ENCODE assay signal across 8 cellular contexts in genomic region chr1:9182784-9183257, GRCh38. TPM values are rescaled to one million over a fixed set of nuclear protein-coding genes. Genes with fewer than 3 reads are reported as not detected.
DNase-seq lines count a peak whose midpoint lies in the region; ATAC-seq and TF ChIP-seq lines count a peak whose summit lies in the region.

No MANE protein-coding gene starts in this region.

- H3K36me3 Mint-ChIP-seq in Calu3 (ENCODE audit: insufficient read depth, unreplicated experiment), result peaks cover 13% of the 10 kb centered on the region
- H3K36me3 Mint-ChIP-seq in IgD-negative memory B cell, result peaks cover 5% of the 10 kb centered on the region
- H3K36me3 Mint-ChIP-seq in neural crest cell (ENCODE audit: low read depth), result no peaks in the 10 kb centered on the region

- H3K9me3 Mint-ChIP-seq in Calu3 (ENCODE audit: low read depth, unreplicated experiment) (no peaks in the 10 kb centered on the region), IgD-negative memory B cell (peaks cover 0 to 4% (median 0%) of the 10 kb centered on the region in 3 donors), neural crest cell (no peaks in the 10 kb centered on the region)

- TF ChIP-seq CTCF in Calu3 (IDR thresholded peaks at IDR 0.05; ENCODE audit: unreplicated experiment) (no peak), epithelial cell of proximal tubule (conservative IDR thresholded peaks at IDR 0.05; ENCODE audit: low read depth, low read length) (no peak), neural crest cell (conservative IDR thresholded peaks at IDR 0.05) (no peak)

- intact Hi-C loops in Calu3 (cut with micrococcal nuclease; ENCODE audit: unreplicated experiment), result no loop called here

- CTCF ChIA-PET in Calu3 (lab: Charles Lee), result no interaction called here

- H3K4me3 Mint-ChIP-seq in Calu3 (ENCODE audit: low read depth, unreplicated experiment) (peak overlapping the region; percentile 72), IgD-negative memory B cell (peak overlapping the region; percentile 29 to 91 (median 82)), neural crest cell (peak overlapping the region; percentile 41)

- H3K4me1 Mint-ChIP-seq in Calu3 (ENCODE audit: low read depth, unreplicated experiment), result peaks cover 9% of the 10 kb centered on the region
- H3K4me1 Mint-ChIP-seq in IgD-negative memory B cell, result peaks cover 15 to 20% (median 19%) of the 10 kb centered on the region in 3 donors
- peaks cover 7% of the 10 kb centered on the region for H3K4me1 Mint-ChIP-seq in neural crest cell

- no peaks in the 10 kb centered on the region for H3K27me3 Mint-ChIP-seq in Calu3 (ENCODE audit: unreplicated experiment)
- H3K27me3 Mint-ChIP-seq in IgD-negative memory B cell, result peaks cover 21% of the 10 kb centered on the region
- H3K27me3 Mint-ChIP-seq in neural crest cell (ENCODE audit: low read depth), result peaks cover 53% of the 10 kb centered on the region

- no TSS peak for BruUV-seq in Calu3 (replicated peaks; lab: Mats Ljungman, UMichigan)

- peak overlapping the region; percentile 81 for H3K4me3 ChIP-seq in epithelial cell of proximal tubule (ENCODE audit: low read depth, low read length)

- no peak for ATAC-seq in HG03159 (IDR thresholded peaks at IDR 0.05; ENCODE audit: unreplicated experiment)

- H3K27ac Mint-ChIP-seq in Calu3 (ENCODE audit: unreplicated experiment), result no peak overlapping the region
- H3K27ac Mint-ChIP-seq in IgD-negative memory B cell, result no peak overlapping the region
- H3K27ac Mint-ChIP-seq in neural crest cell (ENCODE audit: unreplicated experiment), result no peak overlapping the region

- no peak for DNase-seq in Calu3
- no peak for DNase-seq in epithelial cell of proximal tubule (ENCODE audit: low read depth)
- DNase-seq in neural crest cell (ENCODE audit: low read depth, low spot score), result no peak
- DNase-seq in SHP77 (lab: John Stamatoyannopoulos, UW), result no peak
- DNase-seq in cortex of kidney (lab: John Stamatoyannopoulos, UW), result no peak
- DNase-seq in pons (ENCODE audit: low spot score), result no peak

RNA-seq across cellular contexts. Expression of gene H6PD, which starts 51.8 kb away (rescaled TPM):
- total RNA-seq in Calu3 (2022) (18.0 TPM in 2 replicates), epithelial cell of proximal tubule (7.5 and 10.7 TPM in 2 replicates), neural crest cell (23.4 and 23.9 TPM in 2 replicates)
- 11.3 TPM for polyA plus RNA-seq in IgD-negative memory B cell

RNA-seq across cellular contexts. Expression of gene GPR157, which starts 53.9 kb away (rescaled TPM):
- 5.4 and 12.5 TPM in 2 replicates for total RNA-seq in Calu3 (2022)
- 1.3 TPM for polyA plus RNA-seq in IgD-negative memory B cell
- total RNA-seq in epithelial cell of proximal tubule, result 1.7 and 3.0 TPM in 2 replicates
- 1.3 and 1.9 TPM in 2 replicates for total RNA-seq in neural crest cell
